In the genomic region with DNA sequence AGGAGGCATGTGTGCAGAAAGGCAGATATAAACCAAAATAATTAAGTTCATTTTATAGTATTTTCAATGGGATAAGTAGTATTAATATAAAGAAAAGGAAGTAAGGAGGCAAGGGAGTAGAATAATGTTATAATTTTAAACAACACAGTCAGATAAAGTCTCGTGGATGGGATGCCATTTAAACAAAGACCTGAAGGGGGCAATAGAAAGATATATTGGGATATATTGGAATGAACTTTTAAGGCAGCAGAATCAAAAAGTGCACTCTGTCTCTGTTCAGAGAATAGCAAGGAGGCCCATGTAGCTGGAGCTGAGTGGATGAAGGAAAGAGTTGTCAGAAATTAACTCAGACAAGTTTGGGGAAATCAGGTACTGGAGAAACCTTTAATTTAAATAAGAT, we compare ENCODE assay signal across 13 cellular contexts.
DNase-seq lines count a peak whose midpoint lies in the region; ATAC-seq and TF ChIP-seq lines count a peak whose summit lies in the region.
"Had no signal": no experiment of that assay in that cellular context is flagged by ENCODE, and none has a peak within 500 bp of the region (broad histone marks: within the 10 kb centered on the region; RNA-seq: fewer than 3 reads in every experiment).

No MANE protein-coding gene starts in this region.

- no peaks in the 10 kb centered on the region for H3K9me3 Mint-ChIP-seq in stimulated activated naive CD8-positive, alpha-beta T cell treated with anti-CD3 and anti-CD28 coated beads, Interleukin-15, amount 100 ng/mL, for 72 hours
- H3K9me3 Mint-ChIP-seq: activated T-cell treated with anti-CD3 and anti-CD28 coated beads, Interleukin-2, amount 50 U/mL, for 24 hours had no signal

- H3K9me3 ChIP-seq in psoas muscle = no peaks in the 10 kb centered on the region
- H3K9me3 ChIP-seq: A549 had no signal

- no peak overlapping the region for H3K27ac ChIP-seq in psoas muscle
- H3K27ac ChIP-seq: A549 had no signal

- H3K4me1 Mint-ChIP-seq in stimulated activated naive CD8-positive, alpha-beta T cell treated with anti-CD3 and anti-CD28 coated beads, Interleukin-15, amount 100 ng/mL, for 72 hours = no peaks in the 10 kb centered on the region

- no peaks in the 10 kb centered on the region for H3K36me3 ChIP-seq in psoas muscle (ENCODE audit: insufficient read depth in 1 of 2, low read depth in 1 of 2)

- DNase-seq in NCI-H1092 treated with DMSO at 0.1 percent for 48 hours (lab: John Stamatoyannopoulos, UW) = peak; percentile 0
- no peak for DNase-seq in NCI-H1092 (lab: John Stamatoyannopoulos, UW)
- DNase-seq in KBM-7 = peak; percentile 15
- DNase-seq in cardiac fibroblast (ENCODE audit: low read depth in 2 of 2) = peak in 1 of 2 donors; percentile 14
- DNase-seq in psoas muscle = no peak
- no peak for DNase-seq in stimulated activated naive CD8-positive, alpha-beta T cell treated with anti-CD3 and anti-CD28 coated beads, Interleukin-15, amount 100 ng/mL, for 72 hours
- DNase-seq: activated T-cell treated with anti-CD3 and anti-CD28 coated beads, Interleukin-2, amount 50 U/mL, for 24 hours; mesenchymal stem cell; NCI-H345 had no signal

- WGBS in psoas muscle, 3 donors = 6 to 31% (median 16%) methylated on average over 1 of the region's 1 CpG

- TF ChIP-seq CTCF in cardiac fibroblast (IDR thresholded peaks at IDR 0.05; ENCODE audit: low read depth, low read length) (peak; percentile 11), psoas muscle (IDR thresholded peaks at IDR 0.05) (peak; percentile 12)

- no peak overlapping the region for H3K4me3 Mint-ChIP-seq in stimulated activated naive CD8-positive, alpha-beta T cell treated with anti-CD3 and anti-CD28 coated beads, Interleukin-15, amount 100 ng/mL, for 72 hours
- H3K4me3 Mint-ChIP-seq: activated T-cell treated with anti-CD3 and anti-CD28 coated beads, Interleukin-2, amount 50 U/mL, for 24 hours had no signal

- no peaks in the 10 kb centered on the region for H3K27me3 Mint-ChIP-seq in stimulated activated naive CD8-positive, alpha-beta T cell treated with anti-CD3 and anti-CD28 coated beads, Interleukin-15, amount 100 ng/mL, for 72 hours
- H3K27me3 Mint-ChIP-seq: activated T-cell treated with anti-CD3 and anti-CD28 coated beads, Interleukin-2, amount 50 U/mL, for 24 hours had no signal

- no peak for ATAC-seq in psoas muscle
- ATAC-seq in activated CD4-positive, CD25-positive, alpha-beta regulatory T cell treated with anti-CD3 and anti-CD28 coated beads, Interleukin-2, amount 50 U/mL, for 24 hours = no peak
- ATAC-seq in GM18511 (IDR thresholded peaks at IDR 0.05; ENCODE audit: unreplicated experiment) = no peak
- ATAC-seq in stimulated activated naive CD8-positive, alpha-beta T cell treated with anti-CD3 and anti-CD28 coated beads, Interleukin-15, amount 100 ng/mL, for 72 hours = no peak
- ATAC-seq: A549, sciatic nerve had no signal

- H3K4me1 ChIP-seq in psoas muscle = no peaks in the 10 kb centered on the region
- H3K4me1 ChIP-seq: A549 had no signal

- H3K27me3 ChIP-seq in psoas muscle (ENCODE audit: insufficient read depth in 3 of 3, low read length in 2 of 3) = no peaks in the 10 kb centered on the region

- no peak overlapping the region for H3K4me3 ChIP-seq in cardiac fibroblast (replicated peaks in 1 of 2; ENCODE audit: low read depth in 2 of 2, low read length in 2 of 2)
- H3K4me3 ChIP-seq in psoas muscle = no peak overlapping the region
- H3K4me3 ChIP-seq: A549 had no signal

- H3K27ac Mint-ChIP-seq in stimulated activated naive CD8-positive, alpha-beta T cell treated with anti-CD3 and anti-CD28 coated beads, Interleukin-15, amount 100 ng/mL, for 72 hours = no peak overlapping the region
- H3K27ac Mint-ChIP-seq: activated T-cell treated with anti-CD3 and anti-CD28 coated beads, Interleukin-2, amount 50 U/mL, for 24 hours had no signal

- intact Hi-C loops in psoas muscle (cut with DNase I) = no loop called here

- in situ Hi-C loops in KBM-7 (cut with MboI; ENCODE audit: low pct_unique_long_range_greater_than_20kb, low sequenced_read_pairs) = no loop called here

Comparison
In these comparisons a context has a peak if more than half of its experiments do, and no peak if none do; other contexts are left out.
1. DNase-seq: peak in NCI-H1092 treated with DMSO at 0.1 percent for 48 hours (single experiment) and KBM-7 (single experiment); none in NCI-H1092 (single experiment), psoas muscle (0 of 2) and stimulated activated naive CD8-positive, alpha-beta T cell treated with anti-CD3 and anti-CD28 coated beads, Interleukin-15, amount 100 ng/mL, for 72 hours (0 of 2).